ENCODE assay signal across 8 cellular contexts in genomic region chr1:162696286-162696862, GRCh38.
A peak's percentile ranks its signal among the peaks of the same experiment; 100 is the strongest.
DNase-seq lines count a peak whose midpoint lies in the region; ATAC-seq and TF ChIP-seq lines count a peak whose summit lies in the region.

No MANE protein-coding gene starts in this region.

- no peaks in the 10 kb centered on the region for H3K4me1 ChIP-seq in CD4-positive, alpha-beta memory T cell (ENCODE audit: insufficient read depth, low read length)

- no peak overlapping the region for H3K4me3 ChIP-seq in skeletal muscle cell (ENCODE audit: low read depth, low read length)
- no peak overlapping the region for H3K4me3 ChIP-seq in CD4-positive, alpha-beta memory T cell (ENCODE audit: low read length in 2 of 2)

- CTCF ChIA-PET in CD4-positive, alpha-beta memory T cell (lab: Charles Lee; ENCODE audit: partially characterized antibody), result no interaction called here

- no peak for ATAC-seq in GM21381 (IDR thresholded peaks at IDR 0.05; ENCODE audit: unreplicated experiment)

- POLR2A ChIA-PET in CD4-positive, alpha-beta memory T cell (lab: Charles Lee; ENCODE audit: partially characterized antibody), result no interaction called here

- H3K27me3 ChIP-seq in CD4-positive, alpha-beta memory T cell (ENCODE audit: insufficient read depth, low read length), result no peaks in the 10 kb centered on the region

- H3K27me3 Mint-ChIP-seq in CD4-positive, alpha-beta memory T cell, result peaks cover 2 to 9% of the 10 kb centered on the region in 2 donors

- intact Hi-C loops in CD4-positive, alpha-beta memory T cell (cut with micrococcal nuclease), result no loop called here

- no peaks in the 10 kb centered on the region for H3K4me1 Mint-ChIP-seq in CD4-positive, alpha-beta memory T cell

- DNase-seq in NCI-H2081 (lab: John Stamatoyannopoulos, UW) (peak; percentile 79 to 93), astrocyte of the hippocampus (ENCODE audit: low read depth, low spot score) (peak; percentile 92), iPS DF 19.7 (ENCODE audit: low read depth, low spot score) (peak; percentile 94), skeletal muscle cell (ENCODE audit: low read depth) (peak; percentile 91), MV-4-11 (lab: John Stamatoyannopoulos, UW) (no peak)
- no peak for DNase-seq in CD4-positive, alpha-beta memory T cell

- no peaks in the 10 kb centered on the region for H3K9me3 ChIP-seq in CD4-positive, alpha-beta memory T cell (ENCODE audit: control insufficient read depth in 1 of 2, low read length in 2 of 2)

- H3K9me3 Mint-ChIP-seq in CD4-positive, alpha-beta memory T cell, result no peaks in the 10 kb centered on the region

- H3K4me3 Mint-ChIP-seq in CD4-positive, alpha-beta memory T cell, result no peak overlapping the region

- H3K27ac ChIP-seq in C4-2B, result peak overlapping the region; percentile 80
- H3K27ac ChIP-seq in CD4-positive, alpha-beta memory T cell (ENCODE audit: low read depth, low read length), result no peak overlapping the region

- no peak overlapping the region for H3K27ac Mint-ChIP-seq in CD4-positive, alpha-beta memory T cell

- H3K36me3 ChIP-seq in CD4-positive, alpha-beta memory T cell (ENCODE audit: insufficient read depth, low read length), result no peaks in the 10 kb centered on the region

- no peaks in the 10 kb centered on the region for H3K36me3 Mint-ChIP-seq in CD4-positive, alpha-beta memory T cell

- TF ChIP-seq CTCF in C4-2B (conservative IDR thresholded peaks at IDR 0.05), result no peak

Comparison
In these comparisons a context has a peak if more than half of its experiments do, and no peak if none do; other contexts are left out.
1. DNase-seq: peak in NCI-H2081 (2 of 2), astrocyte of the hippocampus (single experiment), iPS DF 19.7 (single experiment) and skeletal muscle cell (single experiment); none in MV-4-11 (single experiment) and CD4-positive, alpha-beta memory T cell (0 of 5).